In genomic region chr5:132498686-132499271, GRCh38 we compare ENCODE assay signal across 12 cellular contexts. TPM values are rescaled to one million over a fixed set of nuclear protein-coding genes. Genes with fewer than 3 reads are reported as not detected.
DNase-seq lines count a peak whose midpoint lies in the region; ATAC-seq and TF ChIP-seq lines count a peak whose summit lies in the region.
"Had no signal": no experiment of that assay in that cellular context is flagged by ENCODE, and none has a peak within 500 bp of the region (broad histone marks: within the 10 kb centered on the region; RNA-seq: fewer than 3 reads in every experiment).

No MANE protein-coding gene starts in this region.

- H3K9me3 Mint-ChIP-seq in activated CD4-positive, alpha-beta T cell treated with anti-CD3 and anti-CD28 coated beads for 36 hours (ENCODE audit: low read depth): no peaks in the 10 kb centered on the region
- H3K9me3 Mint-ChIP-seq in activated T-helper 2 cell treated with anti-CD3 and anti-CD28 coated beads, Interferon-gamma antibody, Interleukin-2, Interleukin-4, amounts not matched to agents 10 μg/mL and 5 μg/mL and 100 μg/mL, durations not matched to agents 14 hours and 24 hours and 36 hours: no peaks in the 10 kb centered on the region
- H3K9me3 Mint-ChIP-seq: WTC11 had no signal

- TF ChIP-seq EP300 in stomach (IDR thresholded peaks at IDR 0.05): no peak

- ATAC-seq in activated CD4-positive, alpha-beta T cell treated with anti-CD3 and anti-CD28 coated beads for 36 hours: no peak
- ATAC-seq in right lobe of liver: no peak
- no peak for ATAC-seq in HG03025 (IDR thresholded peaks at IDR 0.05; ENCODE audit: low FRiP score, unreplicated experiment)
- no peak for ATAC-seq in HG03442 (IDR thresholded peaks at IDR 0.05; ENCODE audit: unreplicated experiment)
- ATAC-seq: WTC11 had no signal

- no peaks in the 10 kb centered on the region for H3K27me3 Mint-ChIP-seq in activated CD4-positive, alpha-beta T cell treated with anti-CD3 and anti-CD28 coated beads for 36 hours
- no peaks in the 10 kb centered on the region for H3K27me3 Mint-ChIP-seq in activated T-helper 2 cell treated with anti-CD3 and anti-CD28 coated beads, Interferon-gamma antibody, Interleukin-2, Interleukin-4, amounts not matched to agents 10 μg/mL and 5 μg/mL and 100 μg/mL, durations not matched to agents 14 hours and 24 hours and 36 hours (ENCODE audit: low read depth)

- H3K27me3 ChIP-seq in right lobe of liver (no peaks in the 10 kb centered on the region), stomach (no peaks in the 10 kb centered on the region)

- no peak for TF ChIP-seq POLR2A in right lobe of liver (IDR thresholded peaks at IDR 0.05)
- TF ChIP-seq POLR2A in stomach (IDR thresholded peaks at IDR 0.05): no peak

- WGBS in right lobe of liver (ENCODE audit: insufficient coverage, low coverage, low lambda C conversion rate, missing lambda C conversion rate): 88% methylated on average over 2 of the region's 4 CpGs
- 77 to 91% (median 82%) methylated on average over 4 of the region's 4 CpGs for WGBS in stomach, 5 donors

- H3K4me3 Mint-ChIP-seq in activated CD4-positive, alpha-beta T cell treated with anti-CD3 and anti-CD28 coated beads for 36 hours: no peak overlapping the region
- no peak overlapping the region for H3K4me3 Mint-ChIP-seq in activated T-helper 2 cell treated with anti-CD3 and anti-CD28 coated beads, Interferon-gamma antibody, Interleukin-2, Interleukin-4, amounts not matched to agents 10 μg/mL and 5 μg/mL and 100 μg/mL, durations not matched to agents 14 hours and 24 hours and 36 hours (ENCODE audit: low read depth)
- H3K4me3 Mint-ChIP-seq: WTC11 had no signal

- H3K27ac ChIP-seq in right lobe of liver: peak overlapping the region; percentile 83 to 92 (median 92)
- peak overlapping the region; percentile 94 to 100 (median 99) for H3K27ac ChIP-seq in stomach

- intact Hi-C loops in activated CD4-positive, alpha-beta T cell treated with anti-CD3 and anti-CD28 coated beads for 36 hours (cut with DNase I, micrococcal nuclease): loop anchor here in 1 of 2 experiments (5.0 kb wide), 2 partner anchors 41 to 206 kb away; partner anchors contain the start of gene SLC22A4
- intact Hi-C loops in activated T-helper 2 cell treated with anti-CD3 and anti-CD28 coated beads, Interferon-gamma antibody, Interleukin-2, Interleukin-4, amounts not matched to agents 10 μg/mL and 5 μg/mL and 100 μg/mL, durations not matched to agents 14 hours and 24 hours and 36 hours (cut with micrococcal nuclease): loop anchor here (5.0 to 10.0 kb wide), 4 partner anchors 321 to 556 kb away; partner anchors contain the start of genes AFF4 and HSPA4
- intact Hi-C loops in right lobe of liver (cut with DNase I) (no loop called here), stomach (cut with DNase I; ENCODE audit: low total_unique reads) (no loop called here)

- peaks cover 40% of the 10 kb centered on the region for H3K4me1 Mint-ChIP-seq in activated CD4-positive, alpha-beta T cell treated with anti-CD3 and anti-CD28 coated beads for 36 hours
- peaks cover 34% of the 10 kb centered on the region for H3K4me1 Mint-ChIP-seq in activated T-helper 2 cell treated with anti-CD3 and anti-CD28 coated beads, Interferon-gamma antibody, Interleukin-2, Interleukin-4, amounts not matched to agents 10 μg/mL and 5 μg/mL and 100 μg/mL, durations not matched to agents 14 hours and 24 hours and 36 hours (ENCODE audit: low read depth)

- no peaks in the 10 kb centered on the region for H3K36me3 ChIP-seq in right lobe of liver
- no peaks in the 10 kb centered on the region for H3K36me3 ChIP-seq in stomach

- peak overlapping the region; percentile 21 for H3K27ac Mint-ChIP-seq in activated CD4-positive, alpha-beta T cell treated with anti-CD3 and anti-CD28 coated beads for 36 hours
- H3K27ac Mint-ChIP-seq in activated T-helper 2 cell treated with anti-CD3 and anti-CD28 coated beads, Interferon-gamma antibody, Interleukin-2, Interleukin-4, amounts not matched to agents 10 μg/mL and 5 μg/mL and 100 μg/mL, durations not matched to agents 14 hours and 24 hours and 36 hours: peak overlapping the region; percentile 48
- H3K27ac Mint-ChIP-seq: WTC11 had no signal

- no peaks in the 10 kb centered on the region for H3K36me3 Mint-ChIP-seq in activated CD4-positive, alpha-beta T cell treated with anti-CD3 and anti-CD28 coated beads for 36 hours (ENCODE audit: low read depth)
- no peaks in the 10 kb centered on the region for H3K36me3 Mint-ChIP-seq in activated T-helper 2 cell treated with anti-CD3 and anti-CD28 coated beads, Interferon-gamma antibody, Interleukin-2, Interleukin-4, amounts not matched to agents 10 μg/mL and 5 μg/mL and 100 μg/mL, durations not matched to agents 14 hours and 24 hours and 36 hours (ENCODE audit: low read depth)
- H3K36me3 Mint-ChIP-seq: WTC11 had no signal

- peaks cover 0 to 59% (median 39%) of the 10 kb centered on the region in 4 donors for H3K4me1 ChIP-seq in right lobe of liver
- H3K4me1 ChIP-seq in stomach: peaks cover 59 to 92% (median 86%) of the 10 kb centered on the region in 4 donors

- TF ChIP-seq CTCF in right lobe of liver (IDR thresholded peaks at IDR 0.05) (no peak), stomach (IDR thresholded peaks at IDR 0.05) (no peak)

- CTCF ChIA-PET in activated CD4-positive, alpha-beta T cell treated with anti-CD3 and anti-CD28 coated beads for 36 hours (lab: Charles Lee): interaction anchor here (0.6 to 10.3 kb wide), 15 partner anchors 8 to 231 kb away, joined by 3 to 308 read pairs (median 5); partner anchors contain the start of genes IRF1 and SLC22A5

- POLR2A ChIA-PET in activated CD4-positive, alpha-beta T cell treated with anti-CD3 and anti-CD28 coated beads for 36 hours (lab: Charles Lee): interaction anchor here (1.2 to 8.1 kb wide), 4 partner anchors 10 to 112 kb away, joined by 3 to 116 read pairs (median 35); partner anchors contain the start of gene IRF1

- H3K9me3 ChIP-seq in right lobe of liver (no peaks in the 10 kb centered on the region), stomach (no peaks in the 10 kb centered on the region)

- no peak overlapping the region for H3K4me3 ChIP-seq in right lobe of liver
- H3K4me3 ChIP-seq in stomach: no peak overlapping the region

- DNase-seq in activated CD4-positive, alpha-beta T cell treated with anti-CD3 and anti-CD28 coated beads for 36 hours: no peak
- no peak for DNase-seq in activated CD4-positive, alpha-beta T cell treated with anti-CD3 and anti-CD28 coated beads, Interleukin-2, amount 50 U/mL, for 4 hours
- DNase-seq in activated T-helper 2 cell treated with anti-CD3 and anti-CD28 coated beads, Interferon-gamma antibody, Interleukin-2, Interleukin-4, amounts not matched to agents 10 μg/mL and 5 μg/mL and 100 μg/mL, durations not matched to agents 14 hours and 24 hours and 36 hours (ENCODE audit: low spot score): no peak
- DNase-seq in right lobe of liver: no peak
- peak; percentile 22 for DNase-seq in stomach
- no peak for DNase-seq in activated gamma-delta T cell (lab: John Stamatoyannopoulos, UW)
- DNase-seq: central memory CD4-positive, alpha-beta T cell; stimulated activated CD4-positive, alpha-beta T cell treated with anti-CD3 and anti-CD28 coated beads, Interleukin-2, amount 100 ng/mL, for 24 hours had no signal

RNA-seq across cellular contexts. Expression of gene IRF1, which starts 8.2 kb away (rescaled TPM):
- total RNA-seq in activated CD4-positive, alpha-beta T cell treated with anti-CD3 and anti-CD28 coated beads for 36 hours: 100 to 1,000 TPM; 121 to 130 TPM
- total RNA-seq in activated T-helper 2 cell treated with anti-CD3 and anti-CD28 coated beads, Interferon-gamma antibody, Interleukin-2, Interleukin-4, amounts not matched to agents 10 μg/mL and 5 μg/mL and 100 μg/mL, durations not matched to agents 14 hours and 24 hours and 36 hours: 155 TPM in 2 replicates
- 10 to 100 TPM; 23.9 to 38.3 (median 30.2) TPM for total RNA-seq in right lobe of liver
- 100 to 1,000 TPM in 2 of 5 donors, 10 to 100 TPM in 3; 18.0 to 256 (median 91.5) TPM for total RNA-seq in stomach
- 10 to 100 TPM; 17.1 to 80.2 (median 49.1) TPM for polyA plus RNA-seq in stomach

RNA-seq across cellular contexts. Expression of gene IL5, which starts 44.5 kb away (rescaled TPM):
- 1 to 10 TPM in 1 of 2 experiments, under 1 TPM in 1; 0.69 to 1.6 TPM for total RNA-seq in activated CD4-positive, alpha-beta T cell treated with anti-CD3 and anti-CD28 coated beads for 36 hours
- 100.0 and 113 TPM in 2 replicates for total RNA-seq in activated T-helper 2 cell treated with anti-CD3 and anti-CD28 coated beads, Interferon-gamma antibody, Interleukin-2, Interleukin-4, amounts not matched to agents 10 μg/mL and 5 μg/mL and 100 μg/mL, durations not matched to agents 14 hours and 24 hours and 36 hours
- not detected for total RNA-seq in right lobe of liver
- not detected for total RNA-seq in stomach
- not detected for polyA plus RNA-seq in stomach
- total RNA-seq: A673, WTC11 had no signal

RNA-seq across cellular contexts. Expression of gene RAD50, which starts 58.0 kb away (rescaled TPM):
- 10 to 100 TPM; 46.0 to 51.3 TPM for total RNA-seq in activated CD4-positive, alpha-beta T cell treated with anti-CD3 and anti-CD28 coated beads for 36 hours
- total RNA-seq in activated T-helper 2 cell treated with anti-CD3 and anti-CD28 coated beads, Interferon-gamma antibody, Interleukin-2, Interleukin-4, amounts not matched to agents 10 μg/mL and 5 μg/mL and 100 μg/mL, durations not matched to agents 14 hours and 24 hours and 36 hours: 49.2 and 55.8 TPM in 2 replicates
- total RNA-seq in right lobe of liver: 10 to 100 TPM; 14.1 to 27.7 (median 17.9) TPM
- 10 to 100 TPM; 30.9 to 93.2 (median 46.0) TPM for total RNA-seq in stomach
- 10 to 100 TPM in 1 of 3 donors, 1 to 10 TPM in 2; 5.2 to 12.2 (median 6.6) TPM for polyA plus RNA-seq in stomach

Comparison
In these comparisons a context has a peak if more than half of its experiments do, and no peak if none do; other contexts are left out.
1. RNA of gene IL5, which starts 44.5 kb away (total RNA-seq): 100.0 to 113 TPM in activated T-helper 2 cell treated with anti-CD3 and anti-CD28 coated beads, Interferon-gamma antibody, Interleukin-2, Interleukin-4, amounts not matched to agents 10 μg/mL and 5 μg/mL and 100 μg/mL, durations not matched to agents 14 hours and 24 hours and 36 hours; 0.69 to 1.6 TPM in activated CD4-positive, alpha-beta T cell treated with anti-CD3 and anti-CD28 coated beads for 36 hours, not detected in right lobe of liver and not detected in stomach; every median in the first group is over 10 times any median in the second.